In genomic region chr21:37139902-37140301, GRCh38 we compare ENCODE assay signal across 18 cellular contexts.
DNase-seq lines count a peak whose midpoint lies in the region; ATAC-seq and TF ChIP-seq lines count a peak whose summit lies in the region.
"Had no signal": no experiment of that assay in that cellular context is flagged by ENCODE, and none has a peak within 500 bp of the region (broad histone marks: within the 10 kb centered on the region; RNA-seq: fewer than 3 reads in every experiment).

No MANE protein-coding gene starts in this region.

- WGBS in mesodermal cell (ENCODE audit: insufficient coverage in 2 of 2), 2 experiments = 40 to 67% methylated on average over 1 of the region's 4 CpGs

- no peak overlapping the region for H3K4me3 ChIP-seq in choroid plexus epithelial cell (ENCODE audit: low read depth, low read length)
- H3K4me3 ChIP-seq in mesodermal cell (ENCODE audit: extremely low read depth, insufficient read depth, low read length, poor library complexity, severe bottlenecking) = no peak overlapping the region
- H3K4me3 ChIP-seq: right atrium auricular region, thoracic aorta had no signal

- peaks cover 59% of the 10 kb centered on the region for H3K36me3 ChIP-seq in mesodermal cell (ENCODE audit: control insufficient read depth, insufficient read depth, low read length)

- TF ChIP-seq CTCF in choroid plexus epithelial cell (conservative IDR thresholded peaks at IDR 0.05; ENCODE audit: low read depth, low read length) (no peak), GM13976 (IDR thresholded peaks at IDR 0.05; ENCODE audit: borderline replicate concordance, control extremely low read depth, extremely low read depth, insufficient read depth, missing control alignments) (no peak)

- peaks cover 6% of the 10 kb centered on the region for H3K9me3 ChIP-seq in mesodermal cell (ENCODE audit: control insufficient read depth, low read length)
- H3K9me3 ChIP-seq: right atrium auricular region, thoracic aorta had no signal

- in situ Hi-C loops in GM13976 (cut with MboI; ENCODE audit: low sequenced_read_pairs, unreplicated experiment) = no loop called here

- ATAC-seq in HG02938 (IDR thresholded peaks at IDR 0.05; ENCODE audit: unreplicated experiment) (no peak), HG02610 (IDR thresholded peaks at IDR 0.05; ENCODE audit: unreplicated experiment) (no peak)
- ATAC-seq: naive thymus-derived CD8-positive, alpha-beta T cell had no signal

- H3K27ac ChIP-seq in mesodermal cell (ENCODE audit: low read depth, low read length, severe bottlenecking) = peak overlapping the region; percentile 80
- H3K27ac ChIP-seq: C4-2B, right atrium auricular region, thoracic aorta had no signal

- H3K4me1 ChIP-seq in mesodermal cell (ENCODE audit: control insufficient read depth, insufficient read depth, low read length, poor library complexity, severe bottlenecking) = peaks cover 4% of the 10 kb centered on the region
- H3K4me1 ChIP-seq: right atrium auricular region had no signal

- DNase-seq in DMS79 treated with DMSO at 0.1 percent for 48 hours (lab: John Stamatoyannopoulos, UW) (peak; percentile 76), M059J (ENCODE audit: low read depth) (peak; percentile 55), choroid plexus epithelial cell (ENCODE audit: low read depth) (peak; percentile 83), GM13976 (ENCODE audit: low spot score) (no peak), GM19240 (ENCODE audit: insufficient read length, low spot score) (no peak)
- DNase-seq: activated B cell treated with CpG ODN at 0.5 μM for 24 hours; cerebellar nuclear complex; head of caudate nucleus; naive thymus-derived CD8-positive, alpha-beta T cell; NCI-H1092; NCI-H226; stimulated activated CD8-positive, alpha-beta memory T cell treated with anti-CD3 and anti-CD28 coated beads, Interleukin-4, amount 100 ng/mL, for 48 hours had no signal

Comparison
In these comparisons a context has a peak if more than half of its experiments do, and no peak if none do; other contexts are left out.
1. DNase-seq: peak in DMS79 treated with DMSO at 0.1 percent for 48 hours (single experiment), M059J (single experiment) and choroid plexus epithelial cell (single experiment); none in GM13976 (single experiment) and GM19240 (single experiment).